In the genomic region with DNA sequence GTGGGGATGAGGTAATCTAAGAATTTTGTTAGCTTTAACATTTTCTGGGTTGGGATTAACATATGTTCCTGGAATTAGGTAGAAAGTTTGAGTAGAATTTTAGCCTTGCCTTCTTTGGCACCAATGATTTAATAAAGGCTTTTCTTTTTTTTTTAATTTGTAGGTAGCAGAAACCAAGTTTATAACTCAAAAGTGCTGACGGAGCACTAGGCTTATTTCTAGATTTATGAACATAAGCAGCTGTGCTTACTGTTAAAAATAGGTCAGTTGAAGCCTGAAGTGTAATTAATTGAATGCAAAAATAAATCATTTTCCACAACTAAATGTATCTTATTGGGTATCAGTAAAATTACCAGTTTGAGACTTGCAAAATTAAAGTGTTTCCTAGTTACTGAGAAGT, we compare ENCODE assay signal across 8 cellular contexts.
"Had no signal": no experiment of that assay in that cellular context is flagged by ENCODE, and none has a peak within 500 bp of the region (broad histone marks: within the 10 kb centered on the region; RNA-seq: fewer than 3 reads in every experiment).

No MANE protein-coding gene starts in this region.

- H3K9ac ChIP-seq: GM23248 had no signal

- ATAC-seq: HCT116 had no signal

- H2AFZ ChIP-seq: GM23248 had no signal

- H3K36me3 ChIP-seq: HAP-1 had no signal

- H3K4me3 ChIP-seq: GM23248, HAP-1 had no signal

- H3K9me3 ChIP-seq: HAP-1 had no signal

- H3K27ac ChIP-seq: GM23248, HL-60 had no signal

- DNase-seq: GM23248, GOT3, H7, HFFc6, KG1 had no signal

- H3K4me1 ChIP-seq: HAP-1 had no signal
